In the genomic region with DNA sequence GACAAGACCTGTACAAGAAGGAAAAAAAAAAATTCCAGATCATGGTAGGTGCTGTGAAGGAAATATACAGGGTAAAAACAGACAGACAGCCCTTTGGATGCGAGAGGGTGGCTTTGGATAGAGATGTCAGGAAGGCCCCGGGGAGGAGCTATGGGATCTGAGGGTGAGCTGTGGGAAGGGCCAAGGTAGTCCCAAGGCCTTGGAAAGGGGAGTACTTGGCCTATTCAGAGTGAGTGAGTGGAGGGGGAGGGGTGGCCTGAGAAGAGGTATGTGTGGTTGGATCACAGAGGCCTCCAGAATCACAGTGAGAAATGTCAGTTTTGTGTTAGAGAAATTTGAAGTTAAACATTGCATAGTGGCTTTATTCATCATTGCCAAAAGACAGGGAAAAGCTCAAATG, we compare ENCODE assay signal across 23 cellular contexts. TPM values are rescaled to one million over a fixed set of nuclear protein-coding genes. Genes with fewer than 3 reads are reported as not detected.
DNase-seq lines count a peak whose midpoint lies in the region; ATAC-seq and TF ChIP-seq lines count a peak whose summit lies in the region.
"Had no signal": no experiment of that assay in that cellular context is flagged by ENCODE, and none has a peak within 500 bp of the region (broad histone marks: within the 10 kb centered on the region; RNA-seq: fewer than 3 reads in every experiment).

No MANE protein-coding gene starts in this region.

- H3K9me3 Mint-ChIP-seq in activated CD8-positive, alpha-beta T cell treated with anti-CD3 and anti-CD28 coated beads for 36 hours, result no peaks in the 10 kb centered on the region
- no peaks in the 10 kb centered on the region for H3K9me3 Mint-ChIP-seq in activated CD8-positive, alpha-beta T cell treated with anti-CD3 and anti-CD28 coated beads, Interleukin-2, amount 10 ng/mL, durations not matched to agents 7 days and 5 days (ENCODE audit: insufficient read depth)
- no peaks in the 10 kb centered on the region for H3K9me3 Mint-ChIP-seq in CD4-positive, alpha-beta memory T cell
- H3K9me3 Mint-ChIP-seq in activated T-helper 1 cell treated with anti-CD3 and anti-CD28 coated beads, Interleukin-12 subunit alpha, Interleukin-12 subunit beta, Interleukin-2, Interleukin-4 antibody, amounts not matched to agents 30 ng/mL and 10 ng/mL and 1 ng/mL, durations not matched to agents 14 hours and 24 hours and 36 hours, result no peaks in the 10 kb centered on the region
- H3K9me3 Mint-ChIP-seq: CD4-positive, alpha-beta T cell; naive B cell had no signal

- CTCF ChIA-PET in activated CD8-positive, alpha-beta T cell treated with anti-CD3 and anti-CD28 coated beads for 36 hours (lab: Charles Lee), result interaction anchor here (2.4 to 2.9 kb wide), 2 partner anchors 11 to 15 kb away, joined by 6 to 11 read pairs; no protein-coding TSS in a partner anchor
- CTCF ChIA-PET in activated CD8-positive, alpha-beta T cell treated with anti-CD3 and anti-CD28 coated beads, Interleukin-2, amount 10 ng/mL, durations not matched to agents 7 days and 5 days (lab: Charles Lee), result interaction anchor here (0.7 kb wide), 1 partner anchor 15 kb away, joined by 5 read pairs; no protein-coding TSS in a partner anchor
- CTCF ChIA-PET in CD4-positive, alpha-beta memory T cell (lab: Charles Lee; ENCODE audit: partially characterized antibody), result no interaction called here

- H3K9me3 ChIP-seq in CD4-positive, alpha-beta memory T cell (ENCODE audit: control insufficient read depth in 1 of 2, low read length in 2 of 2), result no peaks in the 10 kb centered on the region
- H3K9me3 ChIP-seq: A549, prostate gland, SK-N-SH, upper lobe of right lung had no signal

- no peak overlapping the region for H3K4me3 ChIP-seq in CD4-positive, alpha-beta memory T cell (ENCODE audit: low read length in 2 of 2)
- H3K4me3 ChIP-seq: A549, prostate gland, upper lobe of right lung had no signal

- ATAC-seq in activated CD8-positive, alpha-beta T cell treated with anti-CD3 and anti-CD28 coated beads for 36 hours, result no peak
- ATAC-seq in activated CD8-positive, alpha-beta T cell treated with anti-CD3 and anti-CD28 coated beads, Interleukin-2, amount 10 ng/mL, durations not matched to agents 7 days and 5 days, result no peak
- ATAC-seq: Right ventricle myocardium inferior, sciatic nerve, upper lobe of right lung had no signal

- no peaks in the 10 kb centered on the region for H3K27me3 ChIP-seq in CD4-positive, alpha-beta memory T cell (ENCODE audit: insufficient read depth, low read length)
- H3K27me3 ChIP-seq: upper lobe of right lung had no signal

- no peaks in the 10 kb centered on the region for H3K36me3 ChIP-seq in CD4-positive, alpha-beta memory T cell (ENCODE audit: insufficient read depth, low read length)
- H3K36me3 ChIP-seq: prostate gland, upper lobe of right lung had no signal

- no peak overlapping the region for H3K4me3 Mint-ChIP-seq in activated CD8-positive, alpha-beta T cell treated with anti-CD3 and anti-CD28 coated beads for 36 hours
- no peak overlapping the region for H3K4me3 Mint-ChIP-seq in activated CD8-positive, alpha-beta T cell treated with anti-CD3 and anti-CD28 coated beads, Interleukin-2, amount 10 ng/mL, durations not matched to agents 7 days and 5 days
- no peak overlapping the region for H3K4me3 Mint-ChIP-seq in CD4-positive, alpha-beta memory T cell
- no peak overlapping the region for H3K4me3 Mint-ChIP-seq in activated T-helper 1 cell treated with anti-CD3 and anti-CD28 coated beads, Interleukin-12 subunit alpha, Interleukin-12 subunit beta, Interleukin-2, Interleukin-4 antibody, amounts not matched to agents 30 ng/mL and 10 ng/mL and 1 ng/mL, durations not matched to agents 14 hours and 24 hours and 36 hours
- H3K4me3 Mint-ChIP-seq: CD4-positive, alpha-beta T cell; mesothelial cell of epicardium had no signal

- DNase-seq in activated CD8-positive, alpha-beta T cell treated with anti-CD3 and anti-CD28 coated beads for 36 hours, result no peak
- no peak for DNase-seq in activated CD8-positive, alpha-beta T cell treated with anti-CD3 and anti-CD28 coated beads, Interleukin-2, amount 10 ng/mL, durations not matched to agents 7 days and 5 days
- no peak for DNase-seq in CD4-positive, alpha-beta memory T cell
- no peak for DNase-seq in activated T-helper 1 cell treated with anti-CD3 and anti-CD28 coated beads, Interleukin-12 subunit alpha, Interleukin-12 subunit beta, Interleukin-2, Interleukin-4 antibody, amounts not matched to agents 30 ng/mL and 10 ng/mL and 1 ng/mL, durations not matched to agents 14 hours and 24 hours and 36 hours (ENCODE audit: low spot score)
- DNase-seq in iPS-NIHi7 (ENCODE audit: extremely low spot score) (peak; percentile 46), 8988T (no peak), NCI-H1436 (lab: John Stamatoyannopoulos, UW) (no peak), NCI-H82 (lab: John Stamatoyannopoulos, UW) (no peak)
- DNase-seq: activated effector memory CD4-positive, alpha-beta T cell treated with Interleukin-2 at 50 U/mL for 16 hours; CD4-positive, alpha-beta T cell; central memory CD4-positive, alpha-beta T cell; glutamatergic neuron; GOT3; left ventricle myocardium superior; naive B cell; occipital lobe; SK-N-SH; upper lobe of right lung had no signal

- POLR2A ChIA-PET in activated CD8-positive, alpha-beta T cell treated with anti-CD3 and anti-CD28 coated beads for 36 hours (lab: Charles Lee), result interaction anchor here (2.1 kb wide), 1 partner anchor 15 kb away, joined by 6 read pairs; no protein-coding TSS in a partner anchor
- POLR2A ChIA-PET in activated CD8-positive, alpha-beta T cell treated with anti-CD3 and anti-CD28 coated beads, Interleukin-2, amount 10 ng/mL, durations not matched to agents 7 days and 5 days (lab: Charles Lee), result no interaction called here
- POLR2A ChIA-PET in CD4-positive, alpha-beta memory T cell (lab: Charles Lee; ENCODE audit: partially characterized antibody), result interaction anchor here (1.4 kb wide), 1 partner anchor 10 kb away, joined by 3 read pairs; no protein-coding TSS in a partner anchor

- H3K27me3 Mint-ChIP-seq in activated CD8-positive, alpha-beta T cell treated with anti-CD3 and anti-CD28 coated beads for 36 hours, result no peaks in the 10 kb centered on the region
- H3K27me3 Mint-ChIP-seq in activated CD8-positive, alpha-beta T cell treated with anti-CD3 and anti-CD28 coated beads, Interleukin-2, amount 10 ng/mL, durations not matched to agents 7 days and 5 days (ENCODE audit: low read depth), result no peaks in the 10 kb centered on the region
- no peaks in the 10 kb centered on the region for H3K27me3 Mint-ChIP-seq in CD4-positive, alpha-beta memory T cell
- H3K27me3 Mint-ChIP-seq in activated T-helper 1 cell treated with anti-CD3 and anti-CD28 coated beads, Interleukin-12 subunit alpha, Interleukin-12 subunit beta, Interleukin-2, Interleukin-4 antibody, amounts not matched to agents 30 ng/mL and 10 ng/mL and 1 ng/mL, durations not matched to agents 14 hours and 24 hours and 36 hours (ENCODE audit: insufficient read depth), result no peaks in the 10 kb centered on the region
- H3K27me3 Mint-ChIP-seq: CD4-positive, alpha-beta T cell had no signal

- H3K4me1 ChIP-seq in CD4-positive, alpha-beta memory T cell (ENCODE audit: insufficient read depth, low read length), result peaks cover 19% of the 10 kb centered on the region
- H3K4me1 ChIP-seq: A549, prostate gland, upper lobe of right lung had no signal

- H3K4me1 Mint-ChIP-seq in activated CD8-positive, alpha-beta T cell treated with anti-CD3 and anti-CD28 coated beads for 36 hours (ENCODE audit: low read depth), result peaks cover 24% of the 10 kb centered on the region
- peaks cover 1% of the 10 kb centered on the region for H3K4me1 Mint-ChIP-seq in activated CD8-positive, alpha-beta T cell treated with anti-CD3 and anti-CD28 coated beads, Interleukin-2, amount 10 ng/mL, durations not matched to agents 7 days and 5 days (ENCODE audit: low read depth)
- peaks cover 14 to 28% (median 22%) of the 10 kb centered on the region in 4 donors for H3K4me1 Mint-ChIP-seq in CD4-positive, alpha-beta memory T cell
- H3K4me1 Mint-ChIP-seq in activated T-helper 1 cell treated with anti-CD3 and anti-CD28 coated beads, Interleukin-12 subunit alpha, Interleukin-12 subunit beta, Interleukin-2, Interleukin-4 antibody, amounts not matched to agents 30 ng/mL and 10 ng/mL and 1 ng/mL, durations not matched to agents 14 hours and 24 hours and 36 hours (ENCODE audit: low read depth), result peaks cover 30% of the 10 kb centered on the region

- TF ChIP-seq CTCF in activated CD8-positive, alpha-beta T cell treated with anti-CD3 and anti-CD28 coated beads for 36 hours (IDR thresholded peaks at IDR 0.05), result no peak

- intact Hi-C loops in activated CD8-positive, alpha-beta T cell treated with anti-CD3 and anti-CD28 coated beads for 36 hours (cut with micrococcal nuclease), result loop anchor here (2.0 kb wide), 1 partner anchor 15 kb away; no protein-coding TSS in a partner anchor
- intact Hi-C loops in CD4-positive, alpha-beta memory T cell (cut with micrococcal nuclease), result no loop called here
- intact Hi-C loops in activated T-helper 1 cell treated with anti-CD3 and anti-CD28 coated beads, Interleukin-12 subunit alpha, Interleukin-12 subunit beta, Interleukin-2, Interleukin-4 antibody, amounts not matched to agents 30 ng/mL and 10 ng/mL and 1 ng/mL, durations not matched to agents 14 hours and 24 hours and 36 hours (cut with micrococcal nuclease), result loop anchor here (10.0 kb wide), 1 partner anchor 381 kb away; no protein-coding TSS in a partner anchor

- no peak overlapping the region for H3K27ac ChIP-seq in CD4-positive, alpha-beta memory T cell (ENCODE audit: low read depth, low read length)
- H3K27ac ChIP-seq: A549, prostate gland, upper lobe of right lung had no signal

- peak overlapping the region; percentile 52 for H3K27ac Mint-ChIP-seq in activated CD8-positive, alpha-beta T cell treated with anti-CD3 and anti-CD28 coated beads for 36 hours
- H3K27ac Mint-ChIP-seq in activated CD8-positive, alpha-beta T cell treated with anti-CD3 and anti-CD28 coated beads, Interleukin-2, amount 10 ng/mL, durations not matched to agents 7 days and 5 days, result no peak overlapping the region
- H3K27ac Mint-ChIP-seq in CD4-positive, alpha-beta memory T cell, result peak overlapping the region in 4 of 7 donors; percentile 31 to 73 (median 40)
- peak overlapping the region; percentile 24 for H3K27ac Mint-ChIP-seq in activated T-helper 1 cell treated with anti-CD3 and anti-CD28 coated beads, Interleukin-12 subunit alpha, Interleukin-12 subunit beta, Interleukin-2, Interleukin-4 antibody, amounts not matched to agents 30 ng/mL and 10 ng/mL and 1 ng/mL, durations not matched to agents 14 hours and 24 hours and 36 hours
- H3K27ac Mint-ChIP-seq: CD4-positive, alpha-beta T cell; mesothelial cell of epicardium had no signal

- no peaks in the 10 kb centered on the region for H3K36me3 Mint-ChIP-seq in activated CD8-positive, alpha-beta T cell treated with anti-CD3 and anti-CD28 coated beads for 36 hours (ENCODE audit: low read depth)
- H3K36me3 Mint-ChIP-seq in activated CD8-positive, alpha-beta T cell treated with anti-CD3 and anti-CD28 coated beads, Interleukin-2, amount 10 ng/mL, durations not matched to agents 7 days and 5 days (ENCODE audit: low read depth), result no peaks in the 10 kb centered on the region
- no peaks in the 10 kb centered on the region for H3K36me3 Mint-ChIP-seq in CD4-positive, alpha-beta memory T cell
- no peaks in the 10 kb centered on the region for H3K36me3 Mint-ChIP-seq in activated T-helper 1 cell treated with anti-CD3 and anti-CD28 coated beads, Interleukin-12 subunit alpha, Interleukin-12 subunit beta, Interleukin-2, Interleukin-4 antibody, amounts not matched to agents 30 ng/mL and 10 ng/mL and 1 ng/mL, durations not matched to agents 14 hours and 24 hours and 36 hours (ENCODE audit: low read depth)
- H3K36me3 Mint-ChIP-seq: naive B cell had no signal

RNA-seq across cellular contexts. Expression of a gene that starts 31.2 kb away (rescaled TPM):
- 10 to 100 TPM; 24.4 to 24.7 TPM for total RNA-seq in activated CD8-positive, alpha-beta T cell treated with anti-CD3 and anti-CD28 coated beads for 36 hours
- 10 to 100 TPM; 54.0 to 56.8 TPM for total RNA-seq in activated CD8-positive, alpha-beta T cell treated with anti-CD3 and anti-CD28 coated beads, Interleukin-2, amount 10 ng/mL, durations not matched to agents 7 days and 5 days
- total RNA-seq in CD4-positive, alpha-beta memory T cell, result 100 to 1,000 TPM in 1 of 2 experiments, 10 to 100 TPM in 1; 97.4 to 103 TPM
- 10 to 100 TPM; 61.2 to 75.3 TPM for polyA plus RNA-seq in CD4-positive, alpha-beta memory T cell
- 16.6 and 16.9 TPM in 2 replicates for total RNA-seq in activated T-helper 1 cell treated with anti-CD3 and anti-CD28 coated beads, Interleukin-12 subunit alpha, Interleukin-12 subunit beta, Interleukin-2, Interleukin-4 antibody, amounts not matched to agents 30 ng/mL and 10 ng/mL and 1 ng/mL, durations not matched to agents 14 hours and 24 hours and 36 hours
